1 cellular context compared by ENCODE assay signal in genomic region chr10:63757067-63757466, GRCh38.
TF ChIP-seq lines count a peak whose summit lies in the region.

No MANE protein-coding gene starts in this region.

TF ChIP-seq in HEK293, 187 proteins besides CTCF, POLR2A, EP300 and RAD21 (continued from another document):
- no peak for TF ChIP-seq PRDM4 (tag by site-specific recombination; IDR thresholded peaks at IDR 0.05)
- peak; percentile 54 for TF ChIP-seq PRDM6 (tag by site-specific recombination; IDR thresholded peaks at IDR 0.05)
- TF ChIP-seq ZNF335 (tag by site-specific recombination; conservative IDR thresholded peaks at IDR 0.05): peak; percentile 25; the same call in 1 of the 2 replicates
- TF ChIP-seq ZNF660 (tag by site-specific recombination; IDR thresholded peaks at IDR 0.05): peak; percentile 68; the same call in 1 of the 2 replicates
- no peak for TF ChIP-seq ZNF837 (tag by site-specific recombination; IDR thresholded peaks at IDR 0.05)
- TF ChIP-seq ZNF704 (tag by site-specific recombination; IDR thresholded peaks at IDR 0.05): no peak
- TF ChIP-seq ZFP3 (tag by site-specific recombination; IDR thresholded peaks at IDR 0.05; ENCODE audit: low read depth): no peak
- TF ChIP-seq ZNF530 (tag by site-specific recombination; IDR thresholded peaks at IDR 0.05; ENCODE audit: low read depth): no peak
- TF ChIP-seq WT1 (tag by site-specific recombination; IDR thresholded peaks at IDR 0.05): peak; percentile 36; the same call in 1 of the 2 replicates
- TF ChIP-seq ZBTB21 (tag by site-specific recombination; IDR thresholded peaks at IDR 0.05): peak; percentile 73; the same call in 1 of the 2 replicates
- no peak for TF ChIP-seq ZFP41 (tag by site-specific recombination; IDR thresholded peaks at IDR 0.05; ENCODE audit: borderline replicate concordance)
- TF ChIP-seq IKZF3 (tag by site-specific recombination; IDR thresholded peaks at IDR 0.05): no peak
- TF ChIP-seq, protein P1, sequence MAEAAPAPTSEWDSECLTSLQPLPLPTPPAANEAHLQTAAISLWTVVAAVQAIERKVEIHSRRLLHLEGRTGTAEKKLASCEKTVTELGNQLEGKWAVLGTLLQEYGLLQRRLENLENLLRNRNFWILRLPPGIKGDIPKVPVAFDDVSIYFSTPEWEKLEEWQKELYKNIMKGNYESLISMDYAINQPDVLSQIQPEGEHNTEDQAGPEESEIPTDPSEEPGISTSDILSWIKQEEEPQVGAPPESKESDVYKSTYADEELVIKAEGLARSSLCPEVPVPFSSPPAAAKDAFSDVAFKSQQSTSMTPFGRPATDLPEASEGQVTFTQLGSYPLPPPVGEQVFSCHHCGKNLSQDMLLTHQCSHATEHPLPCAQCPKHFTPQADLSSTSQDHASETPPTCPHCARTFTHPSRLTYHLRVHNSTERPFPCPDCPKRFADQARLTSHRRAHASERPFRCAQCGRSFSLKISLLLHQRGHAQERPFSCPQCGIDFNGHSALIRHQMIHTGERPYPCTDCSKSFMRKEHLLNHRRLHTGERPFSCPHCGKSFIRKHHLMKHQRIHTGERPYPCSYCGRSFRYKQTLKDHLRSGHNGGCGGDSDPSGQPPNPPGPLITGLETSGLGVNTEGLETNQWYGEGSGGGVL (tag by site-specific recombination; IDR thresholded peaks at IDR 0.05): peak; percentile 51; the same call in 1 of the 2 replicates
- no peak for TF ChIP-seq ZNF692 (tag by site-specific recombination; IDR thresholded peaks at IDR 0.05)
- TF ChIP-seq ZNF426 (tag by site-specific recombination; IDR thresholded peaks at IDR 0.05): no peak
- peak; percentile 57 for TF ChIP-seq INSM2 (tag by site-specific recombination; IDR thresholded peaks at IDR 0.05)
- peak; percentile 78 for TF ChIP-seq ZNF629 (tag by site-specific recombination; IDR thresholded peaks at IDR 0.05)
- TF ChIP-seq, protein P2, sequence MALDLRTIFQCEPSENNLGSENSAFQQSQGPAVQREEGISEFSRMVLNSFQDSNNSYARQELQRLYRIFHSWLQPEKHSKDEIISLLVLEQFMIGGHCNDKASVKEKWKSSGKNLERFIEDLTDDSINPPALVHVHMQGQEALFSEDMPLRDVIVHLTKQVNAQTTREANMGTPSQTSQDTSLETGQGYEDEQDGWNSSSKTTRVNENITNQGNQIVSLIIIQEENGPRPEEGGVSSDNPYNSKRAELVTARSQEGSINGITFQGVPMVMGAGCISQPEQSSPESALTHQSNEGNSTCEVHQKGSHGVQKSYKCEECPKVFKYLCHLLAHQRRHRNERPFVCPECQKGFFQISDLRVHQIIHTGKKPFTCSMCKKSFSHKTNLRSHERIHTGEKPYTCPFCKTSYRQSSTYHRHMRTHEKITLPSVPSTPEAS (tag by site-specific recombination; IDR thresholded peaks at IDR 0.05): 0 out of 2 replicates have a peak, but pooled peaks have one; percentile 18
- TF ChIP-seq ZNF354C (tag by site-specific recombination; IDR thresholded peaks at IDR 0.05; ENCODE audit: borderline replicate concordance, low read depth): no peak
